In the genomic region with DNA sequence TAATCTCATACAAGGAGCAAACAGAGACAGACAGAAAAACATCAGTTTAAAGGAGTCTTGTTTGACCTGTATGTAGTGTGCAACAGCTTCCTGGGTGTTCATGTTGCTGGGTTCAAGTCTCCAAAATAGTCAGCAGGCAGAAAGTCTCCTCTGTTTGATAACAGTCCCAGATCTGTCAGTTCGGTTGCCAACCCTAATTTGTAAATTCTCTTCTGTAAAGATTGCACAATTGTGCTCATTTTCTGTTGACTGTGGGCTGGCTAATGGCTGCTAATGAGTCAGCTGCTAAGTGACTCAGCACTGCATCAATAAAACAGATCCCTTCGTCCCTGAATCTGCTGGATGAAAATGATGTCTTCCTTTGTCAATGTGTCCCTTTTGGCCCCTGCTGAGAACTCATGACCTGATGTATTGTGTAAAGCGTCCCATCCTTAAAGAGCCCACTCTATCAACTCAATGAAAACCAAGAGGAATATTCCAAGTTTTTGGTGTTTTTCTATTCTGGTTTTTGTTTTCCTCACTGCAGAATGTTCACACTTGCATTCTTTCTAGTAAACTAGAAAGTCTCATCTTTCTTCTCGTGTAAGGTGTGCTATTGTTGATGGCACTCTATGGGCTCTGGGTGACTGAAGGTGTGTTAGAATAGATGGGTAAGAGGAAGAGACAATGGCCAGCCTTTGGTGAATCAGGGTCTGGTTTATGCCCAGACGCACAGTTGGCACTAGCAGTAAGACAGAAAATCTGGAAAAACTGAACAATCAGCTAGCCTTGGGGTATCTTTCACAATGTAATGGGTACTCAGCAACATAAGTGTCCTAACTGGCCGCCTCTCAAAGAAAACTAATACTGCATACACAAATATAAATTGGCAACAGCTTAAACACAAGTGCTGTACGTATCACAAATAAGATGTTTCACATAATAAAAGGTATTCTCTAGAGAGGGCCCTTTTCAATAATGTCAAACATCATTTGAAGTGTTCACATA, we compare ENCODE assay signal across 8 cellular contexts.
A peak's percentile ranks its signal among the peaks of the same experiment; 100 is the strongest.
DNase-seq lines count a peak whose midpoint lies in the region; ATAC-seq and TF ChIP-seq lines count a peak whose summit lies in the region.

No MANE protein-coding gene starts in this region.

- H3K9me3 ChIP-seq in colonic mucosa (no peaks in the 10 kb centered on the region), mesodermal cell (ENCODE audit: control insufficient read depth, low read length) (peaks cover 9% of the 10 kb centered on the region)

- no peak for TF ChIP-seq CTCF in colonic mucosa (IDR thresholded peaks at IDR 0.05)

- no peaks in the 10 kb centered on the region for H3K27me3 ChIP-seq in colonic mucosa
- no peaks in the 10 kb centered on the region for H3K27me3 ChIP-seq in H7 (ENCODE audit: control insufficient read depth, insufficient read depth, low read length)

- intact Hi-C loops in colonic mucosa (cut with DNase I) = no loop called here

- DNase-seq in Daoy (ENCODE audit: low read depth) (peak; percentile 84), NCI-H345 (lab: John Stamatoyannopoulos, UW) (peak; percentile 84), colonic mucosa (peak; percentile 58), H7 (no peak)

- ATAC-seq in HG03565 (IDR thresholded peaks at IDR 0.05; ENCODE audit: unreplicated experiment) (no peak), HG02938 (IDR thresholded peaks at IDR 0.05; ENCODE audit: unreplicated experiment) (no peak), GM19324 (IDR thresholded peaks at IDR 0.05; ENCODE audit: low FRiP score, unreplicated experiment) (no peak)

- H3K36me3 ChIP-seq in colonic mucosa (no peaks in the 10 kb centered on the region), mesodermal cell (ENCODE audit: control insufficient read depth, insufficient read depth, low read length) (no peaks in the 10 kb centered on the region), H7 (replicated peaks; ENCODE audit: control insufficient read depth, insufficient read depth, low read length) (no peaks in the 10 kb centered on the region)

- no peak overlapping the region for H3K9ac ChIP-seq in colonic mucosa (ENCODE audit: low read depth in 2 of 2, low read length in 2 of 2)

- H3K4me1 ChIP-seq in colonic mucosa = peaks cover 5% of the 10 kb centered on the region
- peaks cover 11% of the 10 kb centered on the region for H3K4me1 ChIP-seq in mesodermal cell (ENCODE audit: control insufficient read depth, insufficient read depth, low read length, poor library complexity, severe bottlenecking)

- 55 to 78% methylated on average over 3 to 5 of the region's 7 CpGs for WGBS in mesodermal cell (ENCODE audit: insufficient coverage in 2 of 2), 2 experiments

- peak overlapping the region; percentile 38 for H3K27ac ChIP-seq in colonic mucosa
- H3K27ac ChIP-seq in mesodermal cell (ENCODE audit: low read depth, low read length, severe bottlenecking) = peak overlapping the region; percentile 44

- H3K4me3 ChIP-seq in colonic mucosa (no peak overlapping the region), mesodermal cell (ENCODE audit: extremely low read depth, insufficient read depth, low read length, poor library complexity, severe bottlenecking) (no peak overlapping the region), H7 (ENCODE audit: insufficient read depth, low read depth, low read length) (no peak overlapping the region)
